In genomic region chr11:63838682-63839507, GRCh38 we compare ENCODE assay signal across 8 cellular contexts. TPM values are rescaled to one million over a fixed set of nuclear protein-coding genes. Genes with fewer than 3 reads are reported as not detected.
DNase-seq lines count a peak whose midpoint lies in the region; ATAC-seq, FAIRE-seq and TF ChIP-seq lines count a peak whose summit lies in the region.

Gene MARK2 (plus strand): TSS chr11:63839110. CDS start chr11:63839507, 397 bp downstream.

- H3K27me3 ChIP-seq in BE2C = no peaks in the 10 kb centered on the region

- H3K4me3 ChIP-seq in BE2C (ENCODE audit: low read depth, low read length) = peak within 1 kb of the TSS; percentile 79

- H3K4me1 ChIP-seq in BE2C = 0 out of 2 replicates have a peak, but pooled peaks cover 2% of the 10 kb centered on the region

- peak; percentile 67 for ATAC-seq in HG03460 (IDR thresholded peaks at IDR 0.05; ENCODE audit: unreplicated experiment)

- no peak for TF ChIP-seq CTCF in BE2C (IDR thresholded peaks at IDR 0.05; ENCODE audit: low read depth, low read length)

- DNase-seq in BE2C = peak; percentile 93
- DNase-seq in GM19240 (ENCODE audit: insufficient read length, low spot score) = peak; percentile 61
- DNase-seq in NCI-H526 (lab: John Stamatoyannopoulos, UW) = peak; percentile 99 to 100
- DNase-seq in activated CD4-positive, alpha-beta T cell treated with anti-CD3 and anti-CD28 coated beads for 48 hours = peak; percentile 100
- DNase-seq in kidney tubule cell (ENCODE audit: low spot score) = peak; percentile 99
- DNase-seq in stimulated activated CD4-positive, alpha-beta T cell treated with anti-CD3 and anti-CD28 coated beads, Interleukin-1b, Interleukin-23, amount 100 ng/mL, for 24 hours (ENCODE audit: low read depth in 4 of 4, low spot score in 1 of 4) = peak; percentile 99 to 100 (median 99)

- no peaks in the 10 kb centered on the region for H3K36me3 ChIP-seq in BE2C

- no peaks in the 10 kb centered on the region for H3K9me3 ChIP-seq in BE2C

- FAIRE-seq in colon (lab: Jason Lieb, UNC) = peak; percentile 51

RNA-seq across cellular contexts. Expression of gene MARK2, which starts in this region (rescaled TPM):
- polyA plus RNA-seq in BE2C (2012; ENCODE audit: insufficient read depth, insufficient read length, low read depth) = 25.2 TPM

Comparison
In these comparisons a context has a peak if more than half of its experiments do, and no peak if none do; other contexts are left out.
1. Peak in every context shown above with its lines: DNase-seq, ATAC-seq and H3K4me3 ChIP-seq.